ENCODE assay signal across 1 cellular context in the genomic region with DNA sequence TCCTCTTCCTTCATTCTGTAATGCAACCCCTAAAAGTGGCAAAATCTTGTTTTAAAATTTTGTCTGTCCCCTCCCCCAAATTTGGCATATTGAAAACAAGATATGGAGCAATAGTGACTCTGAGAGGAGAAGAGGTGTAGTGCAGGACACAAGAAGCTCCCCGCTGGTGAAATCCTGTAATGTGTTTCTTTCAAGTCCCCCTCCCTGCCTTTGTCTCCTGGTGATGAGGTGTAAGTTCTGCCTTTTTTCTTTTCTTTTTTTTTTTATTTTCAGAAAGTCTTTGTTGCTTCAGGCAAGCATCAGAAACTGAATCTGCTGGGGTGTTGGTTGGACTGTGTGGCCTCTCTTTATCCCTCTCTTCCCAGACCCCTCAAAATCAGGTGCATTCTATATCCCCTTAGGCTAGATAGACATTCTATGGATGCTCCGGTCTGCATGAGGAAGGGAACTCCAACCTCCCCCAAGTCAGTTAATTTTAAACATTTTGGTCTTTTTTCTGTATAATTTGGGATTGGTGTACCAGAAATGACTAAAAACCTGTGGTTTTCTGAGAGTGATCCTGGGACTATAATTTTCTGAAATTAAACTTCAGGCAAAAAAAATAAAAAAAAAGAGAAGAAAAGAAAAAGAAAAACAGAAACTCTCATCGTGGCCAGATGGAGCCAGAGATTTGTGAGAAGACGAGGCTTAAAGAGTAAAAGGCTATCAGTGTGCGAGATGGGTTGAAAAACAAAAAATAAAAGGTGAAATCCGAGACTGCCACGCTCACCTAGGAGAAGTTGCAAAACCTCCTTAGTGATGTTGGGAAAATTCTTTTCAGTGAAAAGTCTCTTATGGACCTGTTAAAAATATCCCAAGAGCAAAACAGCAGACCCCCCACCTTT.
A peak's percentile ranks its signal among the peaks of the same experiment; 100 is the strongest.
TF ChIP-seq lines count a peak whose summit lies in the region.

No MANE protein-coding gene starts in this region.

TF ChIP-seq in HepG2, 621 proteins besides CTCF, POLR2A, EP300 and RAD21 (continued from another document):
- TF ChIP-seq, protein P1, sequence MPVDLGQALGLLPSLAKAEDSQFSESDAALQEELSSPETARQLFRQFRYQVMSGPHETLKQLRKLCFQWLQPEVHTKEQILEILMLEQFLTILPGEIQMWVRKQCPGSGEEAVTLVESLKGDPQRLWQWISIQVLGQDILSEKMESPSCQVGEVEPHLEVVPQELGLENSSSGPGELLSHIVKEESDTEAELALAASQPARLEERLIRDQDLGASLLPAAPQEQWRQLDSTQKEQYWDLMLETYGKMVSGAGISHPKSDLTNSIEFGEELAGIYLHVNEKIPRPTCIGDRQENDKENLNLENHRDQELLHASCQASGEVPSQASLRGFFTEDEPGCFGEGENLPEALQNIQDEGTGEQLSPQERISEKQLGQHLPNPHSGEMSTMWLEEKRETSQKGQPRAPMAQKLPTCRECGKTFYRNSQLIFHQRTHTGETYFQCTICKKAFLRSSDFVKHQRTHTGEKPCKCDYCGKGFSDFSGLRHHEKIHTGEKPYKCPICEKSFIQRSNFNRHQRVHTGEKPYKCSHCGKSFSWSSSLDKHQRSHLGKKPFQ (CRISPR knock-in tag; IDR thresholded peaks at IDR 0.05; ENCODE audit: insufficient replicate concordance): no peak
- TF ChIP-seq NFIB (CRISPR knock-in tag; IDR thresholded peaks at IDR 0.05; ENCODE audit: borderline replicate concordance) (no peak), ZNF839 (CRISPR knock-in tag; IDR thresholded peaks at IDR 0.05; ENCODE audit: borderline replicate concordance) (no peak), ZNF879 (CRISPR knock-in tag; IDR thresholded peaks at IDR 0.05) (no peak), SMARCC2 (IDR thresholded peaks at IDR 0.05) (no peak), FOXM1 (CRISPR knock-in tag; IDR thresholded peaks at IDR 0.05) (no peak), ZNF776 (CRISPR knock-in tag; IDR thresholded peaks at IDR 0.05) (no peak), ISL2 (CRISPR knock-in tag; IDR thresholded peaks at IDR 0.05) (no peak), NR2F6 (IDR thresholded peaks at IDR 0.05) (no peak), NR2F6 (CRISPR knock-in tag; IDR thresholded peaks at IDR 0.05) (no peak), HNF4G (IDR thresholded peaks at IDR 0.05; ENCODE audit: borderline replicate concordance, low read depth, low read length) (no peak), HNF4G (CRISPR knock-in tag; IDR thresholded peaks at IDR 0.05; ENCODE audit: borderline replicate concordance, low read depth) (no peak), ZNF616 (CRISPR knock-in tag; IDR thresholded peaks at IDR 0.05; ENCODE audit: low read depth) (no peak), ZNF460 (CRISPR knock-in tag; IDR thresholded peaks at IDR 0.05; ENCODE audit: borderline replicate concordance) (no peak), HOXA7 (CRISPR knock-in tag; IDR thresholded peaks at IDR 0.05) (no peak), ZNF326 (CRISPR knock-in tag; IDR thresholded peaks at IDR 0.05; ENCODE audit: borderline replicate concordance) (no peak), KLF9 (CRISPR knock-in tag; IDR thresholded peaks at IDR 0.05; ENCODE audit: low read depth) (no peak), SRF (IDR thresholded peaks at IDR 0.05; ENCODE audit: low read depth, low read length) (0 out of 2 replicates have a peak, but pooled peaks have one; percentile 49), ZNF235 (CRISPR knock-in tag; IDR thresholded peaks at IDR 0.05; ENCODE audit: borderline replicate concordance) (no peak), ZNF761 (CRISPR knock-in tag; conservative IDR thresholded peaks at IDR 0.05) (no peak), ZNF501 (CRISPR knock-in tag; IDR thresholded peaks at IDR 0.05) (0 out of 2 replicates have a peak, but pooled peaks have one; percentile 14), ZNF543 (CRISPR knock-in tag; IDR thresholded peaks at IDR 0.05) (no peak), REXO4 (CRISPR knock-in tag; IDR thresholded peaks at IDR 0.05; ENCODE audit: borderline replicate concordance) (no peak), SP1 (IDR thresholded peaks at IDR 0.05) (no peak), SP1 (CRISPR knock-in tag; IDR thresholded peaks at IDR 0.05) (no peak), TBP (CRISPR knock-in tag; IDR thresholded peaks at IDR 0.05) (no peak), PCBP2 (optimal IDR thresholded peaks at IDR 0.05; ENCODE audit: low read depth, low read length, poor library complexity, severe bottlenecking) (no peak), HCFC1 (IDR thresholded peaks at IDR 0.05; ENCODE audit: low read depth, low read length) (no peak), SIX4 (CRISPR knock-in tag; IDR thresholded peaks at IDR 0.05) (no peak), ZNF207 (IDR thresholded peaks at IDR 0.05; ENCODE audit: borderline replicate concordance) (no peak), PLRG1 (conservative IDR thresholded peaks at IDR 0.05) (no peak)
- TF ChIP-seq, protein P2, sequence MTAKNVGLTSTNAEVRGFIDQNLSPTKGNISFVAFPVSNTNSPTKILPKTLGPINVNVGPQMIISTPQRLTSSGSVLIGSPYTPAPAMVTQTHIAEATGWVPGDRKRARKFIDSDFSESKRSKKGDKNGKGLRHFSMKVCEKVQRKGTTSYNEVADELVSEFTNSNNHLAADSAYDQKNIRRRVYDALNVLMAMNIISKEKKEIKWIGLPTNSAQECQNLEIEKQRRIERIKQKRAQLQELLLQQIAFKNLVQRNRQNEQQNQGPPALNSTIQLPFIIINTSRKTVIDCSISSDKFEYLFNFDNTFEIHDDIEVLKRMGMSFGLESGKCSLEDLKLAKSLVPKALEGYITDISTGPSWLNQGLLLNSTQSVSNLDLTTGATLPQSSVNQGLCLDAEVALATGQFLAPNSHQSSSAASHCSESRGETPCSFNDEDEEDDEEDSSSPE (CRISPR knock-in tag; IDR thresholded peaks at IDR 0.05): no peak
- TF ChIP-seq, protein P3, sequence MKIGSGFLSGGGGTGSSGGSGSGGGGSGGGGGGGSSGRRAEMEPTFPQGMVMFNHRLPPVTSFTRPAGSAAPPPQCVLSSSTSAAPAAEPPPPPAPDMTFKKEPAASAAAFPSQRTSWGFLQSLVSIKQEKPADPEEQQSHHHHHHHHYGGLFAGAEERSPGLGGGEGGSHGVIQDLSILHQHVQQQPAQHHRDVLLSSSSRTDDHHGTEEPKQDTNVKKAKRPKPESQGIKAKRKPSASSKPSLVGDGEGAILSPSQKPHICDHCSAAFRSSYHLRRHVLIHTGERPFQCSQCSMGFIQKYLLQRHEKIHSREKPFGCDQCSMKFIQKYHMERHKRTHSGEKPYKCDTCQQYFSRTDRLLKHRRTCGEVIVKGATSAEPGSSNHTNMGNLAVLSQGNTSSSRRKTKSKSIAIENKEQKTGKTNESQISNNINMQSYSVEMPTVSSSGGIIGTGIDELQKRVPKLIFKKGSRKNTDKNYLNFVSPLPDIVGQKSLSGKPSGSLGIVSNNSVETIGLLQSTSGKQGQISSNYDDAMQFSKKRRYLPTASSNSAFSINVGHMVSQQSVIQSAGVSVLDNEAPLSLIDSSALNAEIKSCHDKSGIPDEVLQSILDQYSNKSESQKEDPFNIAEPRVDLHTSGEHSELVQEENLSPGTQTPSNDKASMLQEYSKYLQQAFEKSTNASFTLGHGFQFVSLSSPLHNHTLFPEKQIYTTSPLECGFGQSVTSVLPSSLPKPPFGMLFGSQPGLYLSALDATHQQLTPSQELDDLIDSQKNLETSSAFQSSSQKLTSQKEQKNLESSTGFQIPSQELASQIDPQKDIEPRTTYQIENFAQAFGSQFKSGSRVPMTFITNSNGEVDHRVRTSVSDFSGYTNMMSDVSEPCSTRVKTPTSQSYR (CRISPR knock-in tag; IDR thresholded peaks at IDR 0.05; ENCODE audit: borderline replicate concordance): peak; percentile 80; the same call in 1 of the 2 replicates
- TF ChIP-seq, protein P4, sequence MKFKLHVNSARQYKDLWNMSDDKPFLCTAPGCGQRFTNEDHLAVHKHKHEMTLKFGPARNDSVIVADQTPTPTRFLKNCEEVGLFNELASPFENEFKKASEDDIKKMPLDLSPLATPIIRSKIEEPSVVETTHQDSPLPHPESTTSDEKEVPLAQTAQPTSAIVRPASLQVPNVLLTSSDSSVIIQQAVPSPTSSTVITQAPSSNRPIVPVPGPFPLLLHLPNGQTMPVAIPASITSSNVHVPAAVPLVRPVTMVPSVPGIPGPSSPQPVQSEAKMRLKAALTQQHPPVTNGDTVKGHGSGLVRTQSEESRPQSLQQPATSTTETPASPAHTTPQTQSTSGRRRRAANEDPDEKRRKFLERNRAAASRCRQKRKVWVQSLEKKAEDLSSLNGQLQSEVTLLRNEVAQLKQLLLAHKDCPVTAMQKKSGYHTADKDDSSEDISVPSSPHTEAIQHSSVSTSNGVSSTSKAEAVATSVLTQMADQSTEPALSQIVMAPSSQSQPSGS (CRISPR knock-in tag; IDR thresholded peaks at IDR 0.05): no peak
